Comparison of ENCODE assay signal across 1 cellular context in genomic region chr2:127084611-127085031, GRCh38.
TF ChIP-seq lines count a peak whose summit lies in the region.

No MANE protein-coding gene starts in this region.

TF ChIP-seq in GM12878, 131 proteins besides CTCF, POLR2A, EP300 and RAD21 (continued from another document):
- TF ChIP-seq ZNF687 (IDR thresholded peaks at IDR 0.05) (0 out of 2 replicates have a peak, but pooled peaks have one; percentile 34), MLLT1 (IDR thresholded peaks at IDR 0.05) (no peak)
TF ChIP-seq in GM12878: peak in this region for 2.
